ENCODE assay signal across 8 cellular contexts in genomic region chr12:126268222-126268621, GRCh38.
"Had no signal": no experiment of that assay in that cellular context is flagged by ENCODE, and none has a peak within 500 bp of the region (broad histone marks: within the 10 kb centered on the region; RNA-seq: fewer than 3 reads in every experiment).

No MANE protein-coding gene starts in this region.

- H3K27ac ChIP-seq: HL-60, KMS-11 had no signal

- H3K4me2 ChIP-seq: KMS-11 had no signal

- H3K4me3 Mint-ChIP-seq: IgD-negative memory B cell had no signal

- H3K27ac Mint-ChIP-seq: IgD-negative memory B cell had no signal

- FAIRE-seq: HTR-8/SVneo, K562 had no signal

- H3K36me3 Mint-ChIP-seq: IgD-negative memory B cell had no signal

- H3K4me3 ChIP-seq: K562 had no signal

- H3K9ac ChIP-seq: KMS-11 had no signal

- DNase-seq: IMR-90, KBM-7, KG1 had no signal

- ATAC-seq: K562 had no signal

- H3K27me3 Mint-ChIP-seq: IgD-negative memory B cell had no signal
